11 cellular contexts compared by ENCODE assay signal in genomic region chr14:55819610-55820304, GRCh38.
DNase-seq lines count a peak whose midpoint lies in the region; ATAC-seq and TF ChIP-seq lines count a peak whose summit lies in the region.
"Had no signal": no experiment of that assay in that cellular context is flagged by ENCODE, and none has a peak within 500 bp of the region (broad histone marks: within the 10 kb centered on the region; RNA-seq: fewer than 3 reads in every experiment).

No MANE protein-coding gene starts in this region.

- intact Hi-C loops in left lung (cut with DNase I) = no loop called here
- intact Hi-C loops in activated CD4-positive, alpha-beta T cell treated with anti-CD3 and anti-CD28 coated beads, Interleukin-2, amount 10 ng/mL, durations not matched to agents 24 days and 14 days (cut with micrococcal nuclease) = no loop called here

- TF ChIP-seq CTCF in left lung (IDR thresholded peaks at IDR 0.05) (no peak), suprapubic skin (IDR thresholded peaks at IDR 0.05) (no peak)

- ATAC-seq in GM18907 (IDR thresholded peaks at IDR 0.05; ENCODE audit: unreplicated experiment) (peak; percentile 92), HG02623 (IDR thresholded peaks at IDR 0.05; ENCODE audit: unreplicated experiment) (peak; percentile 76), HG03521 (IDR thresholded peaks at IDR 0.05; ENCODE audit: unreplicated experiment) (peak; percentile 82), left lung (peak; percentile 19)
- ATAC-seq: right cardiac atrium had no signal

- H3K27ac ChIP-seq in left lung (no peak overlapping the region), suprapubic skin (no peak overlapping the region)
- H3K27ac ChIP-seq: GM23248 had no signal

- no peak for DNase-seq in left lung
- no peak for DNase-seq in suprapubic skin (ENCODE audit: low spot score in 2 of 2)
- DNase-seq in activated CD4-positive, alpha-beta T cell treated with anti-CD3 and anti-CD28 coated beads, Interleukin-2, amount 10 ng/mL, durations not matched to agents 24 days and 14 days = no peak
- DNase-seq in stimulated activated CD4-positive, alpha-beta T cell treated with anti-CD3 and anti-CD28 coated beads, Interleukin-15, amount 100 ng/mL, for 24 hours = no peak
- DNase-seq in SHP77 (lab: John Stamatoyannopoulos, UW) = no peak
- DNase-seq: foreskin melanocyte, GM23248, right cardiac atrium had no signal

- WGBS in suprapubic skin = 77% methylated on average over 8 of the region's 8 CpGs

- peaks cover 2% of the 10 kb centered on the region for H3K36me3 Mint-ChIP-seq in activated CD4-positive, alpha-beta T cell treated with anti-CD3 and anti-CD28 coated beads, Interleukin-2, amount 10 ng/mL, durations not matched to agents 24 days and 14 days (ENCODE audit: low read depth)

- H3K4me1 ChIP-seq in left lung = peaks cover 0 to under 1% of the 10 kb centered on the region in 2 donors
- no peaks in the 10 kb centered on the region for H3K4me1 ChIP-seq in suprapubic skin

- no peak overlapping the region for H3K4me3 ChIP-seq in left lung
- H3K4me3 ChIP-seq in suprapubic skin = no peak overlapping the region
- H3K4me3 ChIP-seq: GM23248 had no signal

- peaks cover 7% of the 10 kb centered on the region for H3K4me1 Mint-ChIP-seq in activated CD4-positive, alpha-beta T cell treated with anti-CD3 and anti-CD28 coated beads, Interleukin-2, amount 10 ng/mL, durations not matched to agents 24 days and 14 days

- peaks cover 24% of the 10 kb centered on the region for H3K27me3 Mint-ChIP-seq in activated CD4-positive, alpha-beta T cell treated with anti-CD3 and anti-CD28 coated beads, Interleukin-2, amount 10 ng/mL, durations not matched to agents 24 days and 14 days

- H3K27me3 ChIP-seq in left lung = no peaks in the 10 kb centered on the region
- no peaks in the 10 kb centered on the region for H3K27me3 ChIP-seq in suprapubic skin

- H3K36me3 ChIP-seq in left lung (no peaks in the 10 kb centered on the region), suprapubic skin (no peaks in the 10 kb centered on the region)

- H3K4me3 Mint-ChIP-seq in activated CD4-positive, alpha-beta T cell treated with anti-CD3 and anti-CD28 coated beads, Interleukin-2, amount 10 ng/mL, durations not matched to agents 24 days and 14 days = no peak overlapping the region

- peaks cover 0 to 3% of the 10 kb centered on the region in 2 donors for H3K9me3 ChIP-seq in left lung
- H3K9me3 ChIP-seq in suprapubic skin = no peaks in the 10 kb centered on the region

- TF ChIP-seq POLR2A in suprapubic skin (IDR thresholded peaks at IDR 0.05) = no peak

- no peak for TF ChIP-seq EP300 in suprapubic skin (IDR thresholded peaks at IDR 0.05)

- no peak overlapping the region for H3K27ac Mint-ChIP-seq in activated CD4-positive, alpha-beta T cell treated with anti-CD3 and anti-CD28 coated beads, Interleukin-2, amount 10 ng/mL, durations not matched to agents 24 days and 14 days

- peaks cover 10% of the 10 kb centered on the region for H3K9me3 Mint-ChIP-seq in activated CD4-positive, alpha-beta T cell treated with anti-CD3 and anti-CD28 coated beads, Interleukin-2, amount 10 ng/mL, durations not matched to agents 24 days and 14 days

Comparison
In these comparisons a context has a peak if more than half of its experiments do, and no peak if none do; other contexts are left out.
1. ATAC-seq: peak in every context shown above with its lines; median percentile 92 in GM18907; 82 in HG03521; 76 in HG02623; 19 in left lung.